In genomic region chr12:2082321-2082720, GRCh38 we compare ENCODE assay signal across 22 cellular contexts. TPM values are rescaled to one million over a fixed set of nuclear protein-coding genes. Genes with fewer than 3 reads are reported as not detected.
A peak's percentile ranks its signal among the peaks of the same experiment; 100 is the strongest.
DNase-seq lines count a peak whose midpoint lies in the region; ATAC-seq, FAIRE-seq and TF ChIP-seq lines count a peak whose summit lies in the region.
"Had no signal": no experiment of that assay in that cellular context is flagged by ENCODE, and none has a peak within 500 bp of the region (broad histone marks: within the 10 kb centered on the region; RNA-seq: fewer than 3 reads in every experiment).

No MANE protein-coding gene starts in this region.

- H2BK20ac ChIP-seq in H1 (ENCODE audit: low read length), result no peak overlapping the region

- no peak overlapping the region for H3K18ac ChIP-seq in H1 (ENCODE audit: extremely low read depth, low read length)

- no peak overlapping the region for H2BK15ac ChIP-seq in H1 (ENCODE audit: low read length)

- FAIRE-seq in H1 (lab: Jason Lieb, UNC) (no peak), small intestine (lab: Jason Lieb, UNC) (no peak)
- FAIRE-seq: endothelial cell of umbilical vein, H54 had no signal

- H3K4me2 ChIP-seq in H1 (ENCODE audit: insufficient read depth in 1 of 2, low read depth in 2 of 2, low read length in 2 of 2), result no peak overlapping the region

- H3K4me3 ChIP-seq in H1 (ENCODE audit: extremely low read depth in 1 of 4, insufficient read depth in 2 of 4, low read depth in 3 of 4, low read length in 4 of 4) (no peak overlapping the region), small intestine (ENCODE audit: low read depth in 1 of 2, low read length in 2 of 2) (no peak overlapping the region)
- H3K4me3 ChIP-seq: right lobe of liver had no signal

- no peak for TF ChIP-seq POLR2A in H1 (IDR thresholded peaks at IDR 0.05; ENCODE audit: control extremely low read depth in 1 of 2, low read depth in 2 of 2, low read length in 2 of 2)

- H3K4me1 ChIP-seq in H1 (replicated peaks in 1 of 4; ENCODE audit: control insufficient read depth in 3 of 4, insufficient read depth in 4 of 4, low read length in 3 of 4), result no peaks in the 10 kb centered on the region; a peak in 1 of 7 replicates
- H3K4me1 ChIP-seq in small intestine (ENCODE audit: control insufficient read depth in 2 of 2, insufficient read depth in 1 of 2, low read depth in 1 of 2, low read length in 1 of 2), result no peaks in the 10 kb centered on the region
- H3K4me1 ChIP-seq: right lobe of liver had no signal

- H3K36me3 Mint-ChIP-seq in osteocyte (ENCODE audit: unreplicated experiment), result peaks cover 20% of the 10 kb centered on the region

- H3K9me3 ChIP-seq in H1 (ENCODE audit: insufficient read depth in 2 of 2, low read depth in 1 of 2, low read length in 1 of 2) (peaks cover 4 to 6% of the 10 kb centered on the region in 2 experiments; a peak in 2 of 4 replicates), small intestine (ENCODE audit: control insufficient read depth, low read depth) (no peaks in the 10 kb centered on the region)
- H3K9me3 ChIP-seq: right lobe of liver had no signal

- TF ChIP-seq RAD21 in H1 (IDR thresholded peaks at IDR 0.05 in 1 of 2, conservative IDR thresholded peaks at IDR 0.05 in 1 of 2; ENCODE audit: low read depth in 2 of 2, low read length in 2 of 2), result peak in 1 of 2 experiments; percentile 16; a peak in 2 of 4 replicates

- H3K79me2 ChIP-seq in H1 (ENCODE audit: control insufficient read depth in 1 of 2, insufficient read depth in 2 of 2, low read length in 2 of 2), result no peaks in the 10 kb centered on the region

- no peak overlapping the region for H4K8ac ChIP-seq in H1 (ENCODE audit: extremely low read depth, insufficient read depth, low read length)

- H3K23me2 ChIP-seq in H1 (ENCODE audit: low read depth, low read length), result no peaks in the 10 kb centered on the region

- no peak overlapping the region for H2BK12ac ChIP-seq in H1 (ENCODE audit: low read depth, low read length)

- H3K27me3 Mint-ChIP-seq in osteocyte (ENCODE audit: unreplicated experiment), result no peaks in the 10 kb centered on the region

- TF ChIP-seq CTCF in H1 (IDR thresholded peaks at IDR 0.05; ENCODE audit: control extremely low read depth in 1 of 3, insufficient read depth in 1 of 3, low read depth in 1 of 3, low read length in 3 of 3) (peak in 1 of 3 experiments; percentile 8; a peak in 1 of 4 replicates), osteocyte (IDR thresholded peaks at IDR 0.05) (no peak)

- no peaks in the 10 kb centered on the region; a peak in 1 of 8 replicates for H3K36me3 ChIP-seq in H1 (ENCODE audit: control insufficient read depth in 2 of 4, insufficient read depth in 4 of 4, low read length in 3 of 4)
- no peaks in the 10 kb centered on the region for H3K36me3 ChIP-seq in small intestine (ENCODE audit: control insufficient read depth in 2 of 2, insufficient read depth in 2 of 2, low read length in 2 of 2)
- H3K36me3 ChIP-seq: right lobe of liver had no signal

- H2BK5ac ChIP-seq in H1 (ENCODE audit: low read depth, low read length), result no peak overlapping the region

- H4K5ac ChIP-seq in H1 (ENCODE audit: insufficient read length, low read depth, low read length), result no peak overlapping the region

- no peaks in the 10 kb centered on the region for H4K20me1 ChIP-seq in H1 (replicated peaks in 1 of 2; ENCODE audit: control insufficient read depth in 1 of 2, insufficient read depth in 2 of 2, low read length in 2 of 2)

- POLR2A ChIA-PET in H1 (lab: Charles Lee; ENCODE audit: partially characterized antibody), result no interaction called here

- in situ Hi-C loops in G401 (cut with HindIII; ENCODE audit: low sequenced_read_pairs), result no loop called here

- TF ChIP-seq EP300 in H1 (IDR thresholded peaks at IDR 0.05; ENCODE audit: borderline replicate concordance in 1 of 2, low read depth in 2 of 2, low read length in 2 of 2), result no peak

- H3K27ac Mint-ChIP-seq in osteocyte (ENCODE audit: unreplicated experiment), result no peak overlapping the region
- H3K27ac Mint-ChIP-seq: activated naive CD4-positive, alpha-beta T cell treated with anti-CD3 and anti-CD28 coated beads for 36 hours; CD8-positive, alpha-beta memory T cell; IgD-negative memory B cell had no signal

- H3K27me3 ChIP-seq in H1 (replicated peaks in 1 of 4; ENCODE audit: control insufficient read depth in 3 of 4, extremely low read depth in 1 of 4, insufficient read depth in 3 of 4, low read length in 3 of 4) (no peaks in the 10 kb centered on the region), small intestine (ENCODE audit: control insufficient read depth in 2 of 2, insufficient read depth in 2 of 2, low read length in 2 of 2) (no peaks in the 10 kb centered on the region)
- H3K27me3 ChIP-seq: right lobe of liver had no signal

- peaks cover 14% of the 10 kb centered on the region for H3K9me3 Mint-ChIP-seq in osteocyte (ENCODE audit: unreplicated experiment)

- WGBS in H1 (ENCODE audit: extremely low coverage in 1 of 2, insufficient coverage in 1 of 2, insufficient read length in 1 of 2, insufficient replicate concordance in 2 of 2, low coverage in 1 of 2, low lambda C conversion rate in 2 of 2, missing lambda C conversion rate in 1 of 2), 2 experiments, result 83% methylated on average over 6 of the region's 6 CpGs; no CpG with 5 or more reads in 1 of the 2 experiments
- 86 to 96% (median 93%) methylated on average over 6 of the region's 6 CpGs for WGBS in small intestine, 3 donors

- H3K4ac ChIP-seq in H1 (replicated peaks; ENCODE audit: insufficient read length, low read depth, low read length), result no peak overlapping the region

- H2AK5ac ChIP-seq in H1 (ENCODE audit: low read depth, low read length), result 0 out of 2 replicates have a peak overlapping the region, but pooled peaks have one; percentile 41

- no peak overlapping the region for H3K9ac ChIP-seq in H1 (replicated peaks in 1 of 4; ENCODE audit: extremely low read depth in 1 of 4, low read depth in 3 of 4, low read length in 3 of 4)

- ATAC-seq in GM18520 (IDR thresholded peaks at IDR 0.05; ENCODE audit: unreplicated experiment), result no peak
- ATAC-seq: right lobe of liver; stimulated activated naive CD8-positive, alpha-beta T cell treated with anti-CD3 and anti-CD28 coated beads, Interleukin-15, Interleukin-2, amounts not matched to agents 100 U/mL and 50 U/mL, for 24 hours had no signal

- CTCF ChIA-PET in H1 (lab: Charles Lee; ENCODE audit: partially characterized antibody), result interaction anchor here (0.8 to 1.8 kb wide), 8 partner anchors 18 to 205 kb away, joined by 3 to 9 read pairs (median 4); no protein-coding TSS in a partner anchor

- DNase-seq in G401 (ENCODE audit: low spot score) (peak; percentile 95), NCI-H524 (lab: John Stamatoyannopoulos, UW) (peak; percentile 42 to 73), H1 (ENCODE audit: low read depth in 1 of 2, low spot score in 2 of 2) (no peak), small intestine (peak; percentile 16), osteocyte (ENCODE audit: extremely low spot score, unreplicated experiment) (no peak), NCI-H187 (lab: John Stamatoyannopoulos, UW) (no peak)
- DNase-seq: activated CD4-positive, alpha-beta T cell treated with anti-CD3 and anti-CD28 coated beads, Interleukin-2, amount 50 U/mL, for 1 hour; activated naive CD4-positive, alpha-beta T cell treated with anti-CD3 and anti-CD28 coated beads for 36 hours; CD8-positive, alpha-beta memory T cell; cortex of kidney; EL; foreskin melanocyte; MM.1S; NCI-H2107; right lobe of liver; stimulated activated naive CD8-positive, alpha-beta T cell treated with anti-CD3 and anti-CD28 coated beads, Interleukin-15, Interleukin-2, amounts not matched to agents 100 U/mL and 50 U/mL, for 24 hours; SW 1271 had no signal

- H3K4me3 Mint-ChIP-seq in osteocyte (ENCODE audit: unreplicated experiment), result no peak overlapping the region
- H3K4me3 Mint-ChIP-seq: activated naive CD4-positive, alpha-beta T cell treated with anti-CD3 and anti-CD28 coated beads for 36 hours; CD8-positive, alpha-beta memory T cell; IgD-negative memory B cell had no signal

- no peak overlapping the region for H3K23ac ChIP-seq in H1 (ENCODE audit: insufficient read length)

- H3K79me1 ChIP-seq in H1 (ENCODE audit: low read depth, low read length), result no peaks in the 10 kb centered on the region

- H2BK120ac ChIP-seq in H1 (replicated peaks; ENCODE audit: low read depth, low read length), result no peak overlapping the region

- no peak overlapping the region for H2AFZ ChIP-seq in H1 (ENCODE audit: low read length)

- H3K14ac ChIP-seq in H1 (ENCODE audit: insufficient read length), result no peak overlapping the region

- peaks cover 46% of the 10 kb centered on the region for H3K4me1 Mint-ChIP-seq in osteocyte (ENCODE audit: unreplicated experiment)
- H3K4me1 Mint-ChIP-seq: CD8-positive, alpha-beta memory T cell; IgD-negative memory B cell had no signal

- no peak overlapping the region for H3K56ac ChIP-seq in H1 (replicated peaks; ENCODE audit: insufficient read length, low read depth, low read length)

- no peak overlapping the region for H4K91ac ChIP-seq in H1 (replicated peaks; ENCODE audit: insufficient read length, low read length)

- H3K27ac ChIP-seq in H1 (ENCODE audit: low read depth, low read length) (no peak overlapping the region), small intestine (ENCODE audit: low read depth in 1 of 2, low read length in 1 of 2) (no peak overlapping the region)
- H3K27ac ChIP-seq: right lobe of liver, RWPE1 had no signal

TF ChIP-seq in H1, 55 proteins besides CTCF, POLR2A, EP300 and RAD21 (continues in another document):
- TF ChIP-seq SP1 (IDR thresholded peaks at IDR 0.05; ENCODE audit: low read depth, low read length) (no peak), EGR1 (IDR thresholded peaks at IDR 0.05; ENCODE audit: borderline replicate concordance, low read depth, low read length) (no peak), CEBPB (IDR thresholded peaks at IDR 0.05; ENCODE audit: low read depth, low read length) (no peak), E2F6 (IDR thresholded peaks at IDR 0.05) (no peak)

RNA-seq across cellular contexts. Expression of gene CACNA1C, which starts 29.5 kb away (rescaled TPM):
- total RNA-seq in G401 (2014; rRNA removed; shearing (Covaris generic)), result 1.7 and 2.8 TPM in 2 replicates
- total RNA-seq in H1 (2021; fragmentation: NEBNext Ultra II Directional; extraction: Animal tissue kit (Norgen Biotek cat#: 25700)), result 1.3 and 1.9 TPM in 2 replicates
- polyA plus RNA-seq in H1 (2011; rRNA removed) (0.97 and 1.3 TPM in 2 replicates), small intestine (1 to 10 TPM in 2 of 3 donors, under 1 TPM in 1; 0.67 to 2.5 (median 1.6) TPM)
- polyA plus RNA-seq in H1 (2011; cell fraction: cytosol; rRNA removed), result 0.88 TPM
- 5.2 TPM for polyA plus RNA-seq in H1 (2011; cell fraction: nucleus; rRNA removed)
- 0.82 to 1.8 TPM (median 1.4 TPM) in 4 replicates for polyA plus RNA-seq in H1 (2012, experiment 1 of 2)
- polyA plus RNA-seq in H1 (2012, experiment 2 of 2), result 0.55 TPM
- 1.4 TPM for polyA plus RNA-seq in H1 (2013, experiment 1 of 2)
- 1.2 TPM for polyA plus RNA-seq in H1 (2013, experiment 2 of 2)
- 3.5 and 4.4 TPM in 2 replicates for polyA minus RNA-seq in H1 (2011; rRNA and poly(A)+ RNA removed)
- polyA minus RNA-seq in H1 (2011; cell fraction: cytosol; rRNA and poly(A)+ RNA removed), result 1.8 TPM
- polyA minus RNA-seq in H1 (2011; cell fraction: nucleus; rRNA and poly(A)+ RNA removed), result 6.9 TPM
- total RNA-seq in osteocyte, result 59.1 and 67.4 TPM in 2 replicates
- total RNA-seq: endothelial cell of umbilical vein had no signal
- polyA plus RNA-seq: endothelial cell of umbilical vein had no signal

Comparison
In these comparisons a context has a peak if more than half of its experiments do, and no peak if none do; other contexts are left out.
1. DNase-seq: peak in G401 (single experiment), NCI-H524 (2 of 2) and small intestine (single experiment); none in H1 (0 of 2), osteocyte (single experiment) and NCI-H187 (0 of 2).
2. RNA of gene CACNA1C, which starts 29.5 kb away (total RNA-seq): 59.1 to 67.4 TPM in osteocyte; 1.7 to 2.8 TPM in G401 and 1.3 to 1.9 TPM in H1; every median in the first group is over 10 times any median in the second.